21 cellular contexts compared by ENCODE assay signal in genomic region chr2:54259413-54260240, GRCh38. TPM values are rescaled to one million over a fixed set of nuclear protein-coding genes. Genes with fewer than 3 reads are reported as not detected.
A peak's percentile ranks its signal among the peaks of the same experiment; 100 is the strongest.
DNase-seq lines count a peak whose midpoint lies in the region; ATAC-seq and TF ChIP-seq lines count a peak whose summit lies in the region.
"Had no signal": no experiment of that assay in that cellular context is flagged by ENCODE, and none has a peak within 500 bp of the region (broad histone marks: within the 10 kb centered on the region; RNA-seq: fewer than 3 reads in every experiment).

No MANE protein-coding gene starts in this region.

- H3K4me1 Mint-ChIP-seq in activated CD8-positive, alpha-beta T cell treated with anti-CD3 and anti-CD28 coated beads, Interleukin-2, amount 10 ng/mL, durations not matched to agents 7 days and 5 days (ENCODE audit: low read depth): no peaks in the 10 kb centered on the region
- H3K4me1 Mint-ChIP-seq: H9 had no signal

- no peak overlapping the region for H3K27ac Mint-ChIP-seq in activated CD8-positive, alpha-beta T cell treated with anti-CD3 and anti-CD28 coated beads, Interleukin-2, amount 10 ng/mL, durations not matched to agents 7 days and 5 days
- H3K27ac Mint-ChIP-seq: H9 had no signal

- no peaks in the 10 kb centered on the region for H3K27me3 Mint-ChIP-seq in activated CD8-positive, alpha-beta T cell treated with anti-CD3 and anti-CD28 coated beads, Interleukin-2, amount 10 ng/mL, durations not matched to agents 7 days and 5 days (ENCODE audit: low read depth)

- TF ChIP-seq CTCF in GM12865 (IDR thresholded peaks at IDR 0.05; ENCODE audit: insufficient read depth, low read depth, low read length, missing control alignments): no peak

- POLR2A ChIA-PET in activated CD8-positive, alpha-beta T cell treated with anti-CD3 and anti-CD28 coated beads, Interleukin-2, amount 10 ng/mL, durations not matched to agents 7 days and 5 days (lab: Charles Lee): no interaction called here

- DNase-seq in GM12865 (ENCODE audit: low read depth): peak; percentile 69
- peak; percentile 19 for DNase-seq in GM19240 (ENCODE audit: insufficient read length, low spot score)
- no peak for DNase-seq in nucleus accumbens (lab: John Stamatoyannopoulos, UW)
- DNase-seq in NCI-H2196 treated with DMSO at 0.1 percent for 48 hours (lab: John Stamatoyannopoulos, UW; ENCODE audit: unreplicated experiment): no peak
- DNase-seq in superior temporal gyrus (ENCODE audit: extremely low spot score): no peak
- no peak for DNase-seq in activated CD8-positive, alpha-beta T cell treated with anti-CD3 and anti-CD28 coated beads, Interleukin-2, amount 10 ng/mL, durations not matched to agents 7 days and 5 days
- DNase-seq: activated CD4-positive, CD25-positive, alpha-beta regulatory T cell treated with anti-CD3 and anti-CD28 coated beads, Interleukin-2, amount 50 U/mL, for 72 hours; amniotic stem cell; Caco-2; H9; left colon; NCI-H345; psoas muscle; SW 1271; upper lobe of left lung had no signal

- no peaks in the 10 kb centered on the region for H3K36me3 Mint-ChIP-seq in activated CD8-positive, alpha-beta T cell treated with anti-CD3 and anti-CD28 coated beads, Interleukin-2, amount 10 ng/mL, durations not matched to agents 7 days and 5 days (ENCODE audit: low read depth)

- CTCF ChIA-PET in activated CD8-positive, alpha-beta T cell treated with anti-CD3 and anti-CD28 coated beads, Interleukin-2, amount 10 ng/mL, durations not matched to agents 7 days and 5 days (lab: Charles Lee): interaction anchor here (1.2 kb wide), 1 partner anchor 18 kb away, joined by 3 read pairs; no protein-coding TSS in a partner anchor

- no peaks in the 10 kb centered on the region for H3K9me3 Mint-ChIP-seq in activated CD8-positive, alpha-beta T cell treated with anti-CD3 and anti-CD28 coated beads, Interleukin-2, amount 10 ng/mL, durations not matched to agents 7 days and 5 days (ENCODE audit: insufficient read depth)

- ATAC-seq in HG02610 (IDR thresholded peaks at IDR 0.05; ENCODE audit: unreplicated experiment): peak; percentile 66
- ATAC-seq in HG03432 (IDR thresholded peaks at IDR 0.05; ENCODE audit: unreplicated experiment): peak; percentile 94
- no peak for ATAC-seq in activated CD8-positive, alpha-beta T cell treated with anti-CD3 and anti-CD28 coated beads, Interleukin-2, amount 10 ng/mL, durations not matched to agents 7 days and 5 days
- ATAC-seq: esophagus mucosa, left colon, psoas muscle had no signal

- H3K4me3 Mint-ChIP-seq in activated CD8-positive, alpha-beta T cell treated with anti-CD3 and anti-CD28 coated beads, Interleukin-2, amount 10 ng/mL, durations not matched to agents 7 days and 5 days: no peak overlapping the region
- H3K4me3 Mint-ChIP-seq: H9 had no signal

- H3K4me3 ChIP-seq in GM12865 (ENCODE audit: low read depth, low read length): no peak overlapping the region
- H3K4me3 ChIP-seq: coronary artery, psoas muscle, upper lobe of left lung had no signal

RNA-seq across cellular contexts. Expression of gene TSPYL6, which starts 3.6 kb away (rescaled TPM):
- not detected for total RNA-seq in activated CD8-positive, alpha-beta T cell treated with anti-CD3 and anti-CD28 coated beads, Interleukin-2, amount 10 ng/mL, durations not matched to agents 7 days and 5 days
- total RNA-seq: A673, Caco-2, esophagus mucosa, H9, left colon, myocyte, psoas muscle had no signal

Comparison
In these comparisons a context has a peak if more than half of its experiments do, and no peak if none do; other contexts are left out.
1. DNase-seq: peak in GM12865 (single experiment) and GM19240 (single experiment); none in nucleus accumbens (0 of 56), NCI-H2196 treated with DMSO at 0.1 percent for 48 hours (single experiment), superior temporal gyrus (single experiment) and activated CD8-positive, alpha-beta T cell treated with anti-CD3 and anti-CD28 coated beads, Interleukin-2, amount 10 ng/mL, durations not matched to agents 7 days and 5 days (single experiment).